Comparison of ENCODE assay signal across 8 cellular contexts in genomic region chr7:102478314-102479206, GRCh38. TPM values are rescaled to one million over a fixed set of nuclear protein-coding genes. Genes with fewer than 3 reads are reported as not detected.
DNase-seq lines count a peak whose midpoint lies in the region; ATAC-seq and TF ChIP-seq lines count a peak whose summit lies in the region.
"Not testable (repeated sequence)": the region's sequence is repeated elsewhere in the genome, so short reads cannot be mapped to it uniquely, and the experiment has no call there.

Gene POLR2J, minus strand, starts transcription at chr7:102478922. Its CDS starts 62 bp downstream, at chr7:102478860.

- peak; percentile 30 for TF ChIP-seq CTCF in colonic mucosa (IDR thresholded peaks at IDR 0.05)
- peak; percentile 12 for TF ChIP-seq CTCF in smooth muscle cell (IDR thresholded peaks at IDR 0.05; ENCODE audit: borderline replicate concordance, insufficient read depth, poor library complexity, severe bottlenecking)

- not testable (repeated sequence) for H3K9me3 ChIP-seq in MG63; colonic mucosa; smooth muscle cell (replicated peaks; ENCODE audit: low read depth)

- H3K36me3 ChIP-seq in MG63; colonic mucosa; smooth muscle cell (ENCODE audit: low read depth); urinary bladder (ENCODE audit: insufficient read depth): not testable (repeated sequence)

- DNase-seq in MG63 (peak; percentile 74), colonic mucosa (peak; percentile 95), left colon (peak; percentile 62 to 89)
- peak; percentile 78 to 89 for DNase-seq in activated CD8-positive, alpha-beta memory T cell treated with anti-CD3 and anti-CD28 coated beads for 1 hour (ENCODE audit: extremely low read depth in 1 of 2, low read depth in 1 of 2)
- DNase-seq in smooth muscle cell (lab: John Stamatoyannopoulos, UW; ENCODE audit: unreplicated experiment): not testable (repeated sequence)

- not testable (repeated sequence) for H3K79me2 ChIP-seq in smooth muscle cell (ENCODE audit: low read depth)

- intact Hi-C loops in colonic mucosa (cut with DNase I); left colon (cut with DNase I, micrococcal nuclease): not testable (repeated sequence)

- H3F3A ChIP-seq in smooth muscle cell (ENCODE audit: low read depth): not testable (repeated sequence)

- H3K4me3 ChIP-seq in MG63: peak within 1 kb of the TSS; percentile 70
- peak within 1 kb of the TSS; percentile 30 for H3K4me3 ChIP-seq in colonic mucosa
- H3K4me3 ChIP-seq in smooth muscle cell: peak within 1 kb of the TSS; percentile 47
- not testable (repeated sequence) for H3K4me3 ChIP-seq in urinary bladder (ENCODE audit: low read depth, low read length)

- not testable (repeated sequence) for H3K4me1 ChIP-seq in colonic mucosa; smooth muscle cell (ENCODE audit: low read depth); urinary bladder (ENCODE audit: insufficient read depth)

- not testable (repeated sequence) for H3K9ac ChIP-seq in colonic mucosa (ENCODE audit: low read depth in 2 of 2, low read length in 2 of 2); smooth muscle cell (ENCODE audit: low read depth)

- H3K27me3 ChIP-seq in MG63; colonic mucosa; smooth muscle cell (ENCODE audit: low read depth): not testable (repeated sequence)

- H3K27ac ChIP-seq in colonic mucosa; smooth muscle cell (ENCODE audit: low read depth); urinary bladder (ENCODE audit: low read depth): not testable (repeated sequence)

- peak; percentile 63 for ATAC-seq in GM18517 (IDR thresholded peaks at IDR 0.05; ENCODE audit: unreplicated experiment)
- peak; percentile 85 for ATAC-seq in HG02759 (IDR thresholded peaks at IDR 0.05; ENCODE audit: unreplicated experiment)
- peak; percentile 90 for ATAC-seq in left colon

- not testable (repeated sequence) for H2AFZ ChIP-seq in smooth muscle cell (ENCODE audit: low read depth)

- H3K4me2 ChIP-seq in smooth muscle cell: peak within 1 kb of the TSS; percentile 78

- WGBS in smooth muscle cell (ENCODE audit: low lambda C conversion rate): under 1% methylated on average over 34 of the region's 72 CpGs
- 0% methylated on average over 57 of the region's 72 CpGs for WGBS in urinary bladder

- not testable (repeated sequence) for H4K20me1 ChIP-seq in smooth muscle cell (ENCODE audit: low read depth)

RNA-seq across cellular contexts. Expression of gene POLR2J, which starts in this region (rescaled TPM):
- total RNA-seq in MG63 (2014; rRNA removed; shearing (Covaris generic); ENCODE audit: low replicate concordance): 18.4 and 45.5 TPM in 2 replicates
- total RNA-seq in colonic mucosa (10 to 100 TPM; 43.0 to 49.2 TPM), left colon (10 to 100 TPM; 49.4 to 50.9 TPM), smooth muscle cell (12.7 and 13.1 TPM in 2 replicates), urinary bladder (12.5 TPM)
- polyA plus RNA-seq in smooth muscle cell (92.2 and 94.4 TPM in 2 replicates), urinary bladder (71.3 TPM)
